In the genomic region with DNA sequence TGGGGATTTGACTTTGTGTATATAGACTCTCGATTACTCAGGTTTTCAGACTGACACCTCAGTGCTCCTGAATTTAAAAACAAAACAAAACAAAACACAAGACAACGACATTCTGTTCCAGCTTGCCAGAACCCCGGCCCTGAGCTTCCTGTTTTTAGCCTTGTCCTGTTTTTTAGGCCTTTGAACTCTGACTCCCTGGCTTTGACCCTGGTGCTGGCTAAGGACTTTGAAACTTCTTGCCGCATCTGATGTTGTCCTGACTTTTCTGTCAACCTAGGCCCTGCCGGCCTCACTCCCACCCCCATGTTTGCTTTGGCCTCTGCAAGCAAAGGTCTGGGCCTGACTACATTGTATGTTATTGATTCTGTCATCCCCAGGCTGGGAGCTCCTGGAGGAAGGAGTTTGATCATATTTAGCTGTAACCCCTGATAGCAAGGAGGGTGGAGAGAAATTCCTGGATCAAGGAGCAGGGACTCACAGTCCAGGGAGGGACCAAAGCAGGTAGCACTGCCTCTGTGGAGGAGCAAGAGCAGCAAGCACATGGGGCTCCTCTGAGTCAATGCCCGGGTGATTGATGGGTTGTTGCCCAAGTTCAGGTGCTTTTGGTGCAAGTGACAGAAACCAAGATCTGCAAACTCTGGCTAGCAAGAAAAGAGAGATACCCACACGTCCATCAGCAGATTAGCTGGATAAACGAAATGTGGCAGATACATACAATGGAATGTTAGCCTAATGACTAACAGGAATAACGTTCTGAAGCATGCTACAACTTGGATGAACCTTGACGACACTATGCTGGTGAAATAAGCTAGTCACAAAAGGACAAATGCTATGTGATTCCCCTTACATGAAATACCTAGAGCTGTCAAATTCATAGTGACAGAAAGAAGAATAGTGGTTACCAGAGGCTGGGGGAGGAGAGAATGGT, we compare ENCODE assay signal across 1 cellular context.
TF ChIP-seq lines count a peak whose summit lies in the region.

No MANE protein-coding gene starts in this region.

TF ChIP-seq in HepG2, 621 proteins besides CTCF, POLR2A, EP300 and RAD21 (continued from another document and continues in another):
- TF ChIP-seq, protein P1, sequence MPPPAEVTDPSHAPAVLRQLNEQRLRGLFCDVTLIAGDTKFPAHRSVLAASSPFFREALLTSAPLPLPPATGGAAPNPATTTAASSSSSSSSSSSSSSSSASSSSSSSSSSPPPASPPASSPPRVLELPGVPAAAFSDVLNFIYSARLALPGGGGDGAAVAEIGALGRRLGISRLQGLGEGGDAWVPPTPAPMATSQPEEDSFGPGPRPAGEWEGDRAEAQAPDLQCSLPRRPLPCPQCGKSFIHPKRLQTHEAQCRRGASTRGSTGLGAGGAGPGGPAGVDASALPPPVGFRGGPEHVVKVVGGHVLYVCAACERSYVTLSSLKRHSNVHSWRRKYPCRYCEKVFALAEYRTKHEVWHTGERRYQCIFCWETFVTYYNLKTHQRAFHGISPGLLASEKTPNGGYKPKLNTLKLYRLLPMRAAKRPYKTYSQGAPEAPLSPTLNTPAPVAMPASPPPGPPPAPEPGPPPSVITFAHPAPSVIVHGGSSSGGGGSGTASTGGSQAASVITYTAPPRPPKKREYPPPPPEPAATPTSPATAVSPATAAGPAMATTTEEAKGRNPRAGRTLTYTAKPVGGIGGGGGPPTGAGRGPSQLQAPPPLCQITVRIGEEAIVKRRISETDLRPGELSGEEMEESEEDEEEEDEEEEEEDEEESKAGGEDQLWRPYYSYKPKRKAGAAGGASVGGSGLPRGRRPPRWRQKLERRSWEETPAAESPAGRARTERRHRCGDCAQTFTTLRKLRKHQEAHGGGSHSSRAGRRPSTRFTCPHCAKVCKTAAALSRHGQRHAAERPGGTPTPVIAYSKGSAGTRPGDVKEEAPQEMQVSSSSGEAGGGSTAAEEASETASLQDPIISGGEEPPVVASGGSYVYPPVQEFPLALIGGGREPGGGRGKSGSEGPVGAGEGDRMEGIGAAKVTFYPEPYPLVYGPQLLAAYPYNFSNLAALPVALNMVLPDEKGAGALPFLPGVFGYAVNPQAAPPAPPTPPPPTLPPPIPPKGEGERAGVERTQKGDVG (CRISPR knock-in tag; IDR thresholded peaks at IDR 0.05; ENCODE audit: borderline replicate concordance) = peak; percentile 79; the same call in 1 of the 2 replicates
- TF ChIP-seq ZNF326 (CRISPR knock-in tag; IDR thresholded peaks at IDR 0.05; ENCODE audit: borderline replicate concordance) = no peak
- no peak for TF ChIP-seq ZNF432 (CRISPR knock-in tag; IDR thresholded peaks at IDR 0.05; ENCODE audit: borderline replicate concordance)
- TF ChIP-seq ZBTB38 (CRISPR knock-in tag; IDR thresholded peaks at IDR 0.05) = peak; percentile 37; the same call in 1 of the 2 replicates
- no peak for TF ChIP-seq ZNF142 (CRISPR knock-in tag; IDR thresholded peaks at IDR 0.05)
- TF ChIP-seq, protein P2, sequence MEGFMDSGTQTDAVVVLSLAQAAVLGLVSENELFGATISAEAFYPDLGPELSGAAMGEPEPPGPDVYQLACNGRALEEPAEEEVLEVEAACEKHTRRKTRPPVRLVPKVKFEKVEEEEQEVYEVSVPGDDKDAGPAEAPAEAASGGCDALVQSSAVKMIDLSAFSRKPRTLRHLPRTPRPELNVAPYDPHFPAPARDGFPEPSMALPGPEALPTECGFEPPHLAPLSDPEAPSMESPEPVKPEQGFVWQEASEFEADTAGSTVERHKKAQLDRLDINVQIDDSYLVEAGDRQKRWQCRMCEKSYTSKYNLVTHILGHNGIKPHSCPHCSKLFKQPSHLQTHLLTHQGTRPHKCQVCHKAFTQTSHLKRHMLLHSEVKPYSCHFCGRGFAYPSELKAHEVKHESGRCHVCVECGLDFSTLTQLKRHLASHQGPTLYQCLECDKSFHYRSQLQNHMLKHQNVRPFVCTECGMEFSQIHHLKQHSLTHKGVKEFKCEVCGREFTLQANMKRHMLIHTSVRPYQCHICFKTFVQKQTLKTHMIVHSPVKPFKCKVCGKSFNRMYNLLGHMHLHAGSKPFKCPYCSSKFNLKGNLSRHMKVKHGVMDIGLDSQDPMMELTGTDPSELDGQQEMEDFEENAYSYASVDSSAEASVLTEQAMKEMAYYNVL (CRISPR knock-in tag; IDR thresholded peaks at IDR 0.05; ENCODE audit: borderline replicate concordance) = peak; percentile 89
- TF ChIP-seq, protein P3, sequence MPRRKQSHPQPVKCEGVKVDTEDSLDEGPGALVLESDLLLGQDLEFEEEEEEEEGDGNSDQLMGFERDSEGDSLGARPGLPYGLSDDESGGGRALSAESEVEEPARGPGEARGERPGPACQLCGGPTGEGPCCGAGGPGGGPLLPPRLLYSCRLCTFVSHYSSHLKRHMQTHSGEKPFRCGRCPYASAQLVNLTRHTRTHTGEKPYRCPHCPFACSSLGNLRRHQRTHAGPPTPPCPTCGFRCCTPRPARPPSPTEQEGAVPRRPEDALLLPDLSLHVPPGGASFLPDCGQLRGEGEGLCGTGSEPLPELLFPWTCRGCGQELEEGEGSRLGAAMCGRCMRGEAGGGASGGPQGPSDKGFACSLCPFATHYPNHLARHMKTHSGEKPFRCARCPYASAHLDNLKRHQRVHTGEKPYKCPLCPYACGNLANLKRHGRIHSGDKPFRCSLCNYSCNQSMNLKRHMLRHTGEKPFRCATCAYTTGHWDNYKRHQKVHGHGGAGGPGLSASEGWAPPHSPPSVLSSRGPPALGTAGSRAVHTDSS (CRISPR knock-in tag; conservative IDR thresholded peaks at IDR 0.05) = no peak
- TF ChIP-seq TBX3 (IDR thresholded peaks at IDR 0.05; ENCODE audit: borderline replicate concordance) = peak; percentile 75; the same call in 1 of the 2 replicates
- no peak for TF ChIP-seq ZNF83 (CRISPR knock-in tag; IDR thresholded peaks at IDR 0.05; ENCODE audit: borderline replicate concordance)
- peak; percentile 97 for TF ChIP-seq NR2F6 (IDR thresholded peaks at IDR 0.05)
- peak; percentile 98 for TF ChIP-seq NR2F6 (CRISPR knock-in tag; IDR thresholded peaks at IDR 0.05)
- TF ChIP-seq, protein P4, sequence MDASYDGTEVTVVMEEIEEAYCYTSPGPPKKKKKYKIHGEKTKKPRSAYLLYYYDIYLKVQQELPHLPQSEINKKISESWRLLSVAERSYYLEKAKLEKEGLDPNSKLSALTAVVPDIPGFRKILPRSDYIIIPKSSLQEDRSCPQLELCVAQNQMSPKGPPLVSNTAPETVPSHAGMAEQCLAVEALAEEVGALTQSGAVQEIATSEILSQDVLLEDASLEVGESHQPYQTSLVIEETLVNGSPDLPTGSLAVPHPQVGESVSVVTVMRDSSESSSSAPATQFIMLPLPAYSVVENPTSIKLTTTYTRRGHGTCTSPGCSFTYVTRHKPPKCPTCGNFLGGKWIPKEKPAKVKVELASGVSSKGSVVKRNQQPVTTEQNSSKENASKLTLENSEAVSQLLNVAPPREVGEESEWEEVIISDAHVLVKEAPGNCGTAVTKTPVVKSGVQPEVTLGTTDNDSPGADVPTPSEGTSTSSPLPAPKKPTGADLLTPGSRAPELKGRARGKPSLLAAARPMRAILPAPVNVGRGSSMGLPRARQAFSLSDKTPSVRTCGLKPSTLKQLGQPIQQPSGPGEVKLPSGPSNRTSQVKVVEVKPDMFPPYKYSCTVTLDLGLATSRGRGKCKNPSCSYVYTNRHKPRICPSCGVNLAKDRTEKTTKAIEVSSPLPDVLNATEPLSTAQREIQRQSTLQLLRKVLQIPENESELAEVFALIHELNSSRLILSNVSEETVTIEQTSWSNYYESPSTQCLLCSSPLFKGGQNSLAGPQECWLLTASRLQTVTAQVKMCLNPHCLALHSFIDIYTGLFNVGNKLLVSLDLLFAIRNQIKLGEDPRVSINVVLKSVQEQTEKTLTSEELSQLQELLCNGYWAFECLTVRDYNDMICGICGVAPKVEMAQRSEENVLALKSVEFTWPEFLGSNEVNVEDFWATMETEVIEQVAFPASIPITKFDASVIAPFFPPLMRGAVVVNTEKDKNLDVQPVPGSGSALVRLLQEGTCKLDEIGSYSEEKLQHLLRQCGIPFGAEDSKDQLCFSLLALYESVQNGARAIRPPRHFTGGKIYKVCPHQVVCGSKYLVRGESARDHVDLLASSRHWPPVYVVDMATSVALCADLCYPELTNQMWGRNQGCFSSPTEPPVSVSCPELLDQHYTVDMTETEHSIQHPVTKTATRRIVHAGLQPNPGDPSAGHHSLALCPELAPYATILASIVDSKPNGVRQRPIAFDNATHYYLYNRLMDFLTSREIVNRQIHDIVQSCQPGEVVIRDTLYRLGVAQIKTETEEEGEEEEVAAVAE (CRISPR knock-in tag; IDR thresholded peaks at IDR 0.05; ENCODE audit: borderline replicate concordance) = peak; percentile 81
- TF ChIP-seq KDM5B (CRISPR knock-in tag; IDR thresholded peaks at IDR 0.05; ENCODE audit: borderline replicate concordance) = peak; percentile 64; the same call in 1 of the 2 replicates
- TF ChIP-seq MATR3 (CRISPR knock-in tag; IDR thresholded peaks at IDR 0.05) = no peak
- TF ChIP-seq, protein P5, sequence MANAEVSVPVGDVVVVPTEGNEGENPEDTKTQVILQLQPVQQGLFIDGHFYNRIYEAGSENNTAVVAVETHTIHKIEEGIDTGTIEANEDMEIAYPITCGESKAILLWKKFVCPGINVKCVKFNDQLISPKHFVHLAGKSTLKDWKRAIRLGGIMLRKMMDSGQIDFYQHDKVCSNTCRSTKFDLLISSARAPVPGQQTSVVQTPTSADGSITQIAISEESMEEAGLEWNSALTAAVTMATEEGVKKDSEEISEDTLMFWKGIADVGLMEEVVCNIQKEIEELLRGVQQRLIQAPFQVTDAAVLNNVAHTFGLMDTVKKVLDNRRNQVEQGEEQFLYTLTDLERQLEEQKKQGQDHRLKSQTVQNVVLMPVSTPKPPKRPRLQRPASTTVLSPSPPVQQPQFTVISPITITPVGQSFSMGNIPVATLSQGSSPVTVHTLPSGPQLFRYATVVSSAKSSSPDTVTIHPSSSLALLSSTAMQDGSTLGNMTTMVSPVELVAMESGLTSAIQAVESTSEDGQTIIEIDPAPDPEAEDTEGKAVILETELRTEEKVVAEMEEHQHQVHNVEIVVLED (CRISPR knock-in tag; IDR thresholded peaks at IDR 0.05; ENCODE audit: borderline replicate concordance) = 0 out of 2 replicates have a peak, but pooled peaks have one; percentile 41
- TF ChIP-seq JDP2 (CRISPR knock-in tag; IDR thresholded peaks at IDR 0.05; ENCODE audit: borderline replicate concordance) = peak; percentile 45; the same call in 1 of the 2 replicates
- no peak for TF ChIP-seq ZNF749 (CRISPR knock-in tag; IDR thresholded peaks at IDR 0.05; ENCODE audit: borderline replicate concordance)
- 0 out of 2 replicates have a peak, but pooled peaks have one; percentile 55 for TF ChIP-seq RFXANK (CRISPR knock-in tag; IDR thresholded peaks at IDR 0.05)
- TF ChIP-seq ZNF883 (CRISPR knock-in tag; IDR thresholded peaks at IDR 0.05; ENCODE audit: not compliant biosample characterization) = no peak
- TF ChIP-seq HES4 (CRISPR knock-in tag; IDR thresholded peaks at IDR 0.05; ENCODE audit: borderline replicate concordance) = no peak
- peak; percentile 97 for TF ChIP-seq MEIS2 (CRISPR knock-in tag; IDR thresholded peaks at IDR 0.05)
- TF ChIP-seq GZF1 (CRISPR knock-in tag; IDR thresholded peaks at IDR 0.05) = no peak
- TF ChIP-seq PRDM10 (CRISPR knock-in tag; IDR thresholded peaks at IDR 0.05; ENCODE audit: low read depth) = peak; percentile 82
- TF ChIP-seq ZBTB21 (CRISPR knock-in tag; IDR thresholded peaks at IDR 0.05) = no peak
- TF ChIP-seq REXO4 (CRISPR knock-in tag; IDR thresholded peaks at IDR 0.05; ENCODE audit: borderline replicate concordance) = no peak
